ENCODE assay signal across 8 cellular contexts in the genomic region with DNA sequence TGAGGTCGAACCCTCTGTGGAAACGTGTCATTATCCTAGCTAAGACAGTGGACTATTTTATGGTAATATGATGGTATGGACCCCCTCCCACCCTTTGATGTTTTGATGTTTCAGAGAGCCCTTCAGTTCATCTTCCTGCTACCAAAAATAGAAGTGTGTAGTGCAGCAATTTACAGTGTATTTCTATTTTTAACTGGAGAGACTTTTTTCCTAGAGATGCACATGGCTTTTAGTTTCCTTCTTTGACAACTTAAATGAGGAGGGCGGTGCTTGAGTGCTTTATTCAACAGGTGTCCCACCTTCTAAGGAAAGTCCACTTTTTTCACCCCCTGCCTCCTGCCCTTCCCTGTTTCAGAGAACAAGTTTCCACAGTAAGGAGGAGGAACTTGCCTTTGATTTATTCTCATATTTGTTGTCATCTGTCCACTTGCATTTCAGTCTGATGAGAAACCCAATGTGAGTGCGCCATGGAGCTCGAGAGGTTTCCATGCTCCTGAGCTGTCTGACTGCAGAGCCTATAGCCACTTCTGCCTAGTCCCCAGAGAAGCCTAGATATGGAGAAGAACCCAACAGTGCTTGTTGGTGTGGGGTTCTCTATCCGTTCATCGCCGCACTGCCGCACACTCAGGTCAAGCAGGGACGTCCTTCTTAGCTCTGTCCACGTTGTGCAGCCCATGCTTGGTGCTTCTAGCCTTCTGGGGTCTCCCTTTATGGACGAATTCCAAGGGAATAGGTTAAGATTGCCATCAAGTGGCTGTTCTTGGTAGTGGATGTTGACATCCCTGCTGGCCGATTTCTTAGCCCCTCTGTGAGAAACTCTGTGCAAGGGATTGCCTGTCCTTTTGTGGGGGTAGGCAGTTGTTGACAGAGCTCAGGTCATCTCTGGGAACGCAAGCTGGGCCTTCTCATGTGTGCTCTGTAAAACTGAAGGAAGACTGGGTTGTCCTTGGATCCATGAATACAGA.
A peak's percentile ranks its signal among the peaks of the same experiment; 100 is the strongest.
DNase-seq lines count a peak whose midpoint lies in the region; ATAC-seq and TF ChIP-seq lines count a peak whose summit lies in the region.

No MANE protein-coding gene starts in this region.

- H3K27ac ChIP-seq in SJSA1: no peak overlapping the region
- H3K27ac ChIP-seq in esophagus muscularis mucosa (replicated peaks in 1 of 4): peak overlapping the region; percentile 7 to 59 (median 36)

- H3K27me3 ChIP-seq in SJSA1 (replicated peaks) (no peaks in the 10 kb centered on the region), esophagus muscularis mucosa (no peaks in the 10 kb centered on the region)

- H3K27me3 Mint-ChIP-seq in nephron progenitor cell (ENCODE audit: low read depth, poor library complexity): no peaks in the 10 kb centered on the region

- H3K36me3 Mint-ChIP-seq in nephron progenitor cell (ENCODE audit: low read depth): peaks cover 18% of the 10 kb centered on the region

- H3K4me1 Mint-ChIP-seq in nephron progenitor cell: peaks cover 76% of the 10 kb centered on the region

- peak overlapping the region; percentile 40 for H3K27ac Mint-ChIP-seq in nephron progenitor cell

- H3K4me3 ChIP-seq in SJSA1 (no peak overlapping the region), esophagus muscularis mucosa (no peak overlapping the region)

- peaks cover 15% of the 10 kb centered on the region for H3K9me3 Mint-ChIP-seq in nephron progenitor cell

- H3K4me1 ChIP-seq in SJSA1 (replicated peaks) (peaks cover 8% of the 10 kb centered on the region; the same call in 1 of the 2 replicates), esophagus muscularis mucosa (peaks cover 39 to 51% (median 41%) of the 10 kb centered on the region in 4 donors)

- no peak for TF ChIP-seq POLR2A in esophagus muscularis mucosa (IDR thresholded peaks at IDR 0.05; ENCODE audit: low read depth)

- ATAC-seq in GM19023 (IDR thresholded peaks at IDR 0.05; ENCODE audit: unreplicated experiment) (no peak), HG02798 (IDR thresholded peaks at IDR 0.05; ENCODE audit: poor library complexity, unreplicated experiment) (no peak)

- H3K9me3 ChIP-seq in SJSA1 (replicated peaks): no peaks in the 10 kb centered on the region
- no peaks in the 10 kb centered on the region for H3K9me3 ChIP-seq in esophagus muscularis mucosa

- intact Hi-C loops in esophagus muscularis mucosa (cut with DNase I): loop anchor here (10.0 kb wide), 1 partner anchor 135 kb away; no protein-coding TSS in a partner anchor

- no peak overlapping the region for H3K4me3 Mint-ChIP-seq in nephron progenitor cell

- peak; percentile 76 for DNase-seq in D341Med (ENCODE audit: low spot score)
- DNase-seq in HCEC 1CT: peak; percentile 25
- DNase-seq in SJSA1 (ENCODE audit: low read depth in 1 of 2, low spot score in 2 of 2): peak; percentile 47 to 65
- DNase-seq in esophagus muscularis mucosa (ENCODE audit: extremely low spot score): no peak
- DNase-seq in nephron progenitor cell: peak; percentile 61
- DNase-seq in NCI-H1436 treated with DMSO at 0.1 percent for 48 hours (lab: John Stamatoyannopoulos, UW): no peak

- peak; percentile 43 to 63 (median 47) for TF ChIP-seq CTCF in esophagus muscularis mucosa (IDR thresholded peaks at IDR 0.05)
- TF ChIP-seq CTCF in nephron progenitor cell (IDR thresholded peaks at IDR 0.05): peak; percentile 79

- 48% methylated on average over 14 of the region's 14 CpGs for WGBS in esophagus muscularis mucosa

- no peak for TF ChIP-seq EP300 in esophagus muscularis mucosa (IDR thresholded peaks at IDR 0.05)

- H3K36me3 ChIP-seq in SJSA1: no peaks in the 10 kb centered on the region
- H3K36me3 ChIP-seq in esophagus muscularis mucosa: no peaks in the 10 kb centered on the region

Comparison
In these comparisons a context has a peak if more than half of its experiments do, and no peak if none do; other contexts are left out.
1. DNase-seq: peak in D341Med (single experiment), HCEC 1CT (single experiment), SJSA1 (2 of 2) and nephron progenitor cell (single experiment); none in esophagus muscularis mucosa (single experiment) and NCI-H1436 treated with DMSO at 0.1 percent for 48 hours (single experiment).